Comparison of ENCODE assay signal across 18 cellular contexts in genomic region chr4:145852256-145852839, GRCh38.
A peak's percentile ranks its signal among the peaks of the same experiment; 100 is the strongest.
DNase-seq lines count a peak whose midpoint lies in the region; ATAC-seq, FAIRE-seq and TF ChIP-seq lines count a peak whose summit lies in the region.
"Had no signal": no experiment of that assay in that cellular context is flagged by ENCODE, and none has a peak within 500 bp of the region (broad histone marks: within the 10 kb centered on the region; RNA-seq: fewer than 3 reads in every experiment).

No MANE protein-coding gene starts in this region.

- H3K27me3 Mint-ChIP-seq in T-helper 17 cell (no peaks in the 10 kb centered on the region), nephron progenitor cell (ENCODE audit: low read depth, poor library complexity) (peaks cover 4% of the 10 kb centered on the region)
- H3K27me3 Mint-ChIP-seq: type B pancreatic cell had no signal

- peak overlapping the region; percentile 27 for H3K27ac Mint-ChIP-seq in T-helper 17 cell
- H3K27ac Mint-ChIP-seq in nephron progenitor cell: peak overlapping the region; percentile 98

- no peak overlapping the region for H3K18ac ChIP-seq in mesendoderm (ENCODE audit: low read length)

- no peak overlapping the region for H2AK5ac ChIP-seq in mesendoderm (ENCODE audit: low read length)

- no peak overlapping the region for H3K27ac ChIP-seq in mesendoderm (ENCODE audit: low read depth, low read length)
- H3K27ac ChIP-seq: KMS-11, right lobe of liver had no signal

- no peak overlapping the region for H2BK120ac ChIP-seq in mesendoderm (ENCODE audit: low read depth, low read length)

- TF ChIP-seq CTCF in fibroblast of villous mesenchyme (IDR thresholded peaks at IDR 0.05; ENCODE audit: insufficient read depth, low read depth, low read length) (no peak), nephron progenitor cell (IDR thresholded peaks at IDR 0.05) (no peak)

- H3K4me3 ChIP-seq in fibroblast of villous mesenchyme (ENCODE audit: low read depth, low read length): no peak overlapping the region
- H3K4me3 ChIP-seq in mesendoderm (ENCODE audit: low read length): no peak overlapping the region
- H3K4me3 ChIP-seq: right lobe of liver had no signal

- H3K9me3 ChIP-seq in T-helper 17 cell (ENCODE audit: control insufficient read depth, low read length, poor library complexity, severe bottlenecking): no peaks in the 10 kb centered on the region
- H3K9me3 ChIP-seq: right lobe of liver had no signal

- H3K4me1 Mint-ChIP-seq in T-helper 17 cell (peaks cover 8% of the 10 kb centered on the region), nephron progenitor cell (peaks cover 35% of the 10 kb centered on the region)

- DNase-seq in GM18507 (ENCODE audit: extremely low spot score, insufficient read length, low read depth) (no peak), T-helper 17 cell (no peak), fibroblast of villous mesenchyme (ENCODE audit: low read depth) (peak; percentile 61), nephron progenitor cell (no peak), mesendoderm (no peak)
- DNase-seq: COR-L47; NCI-H1092 treated with DMSO at 0.1 percent for 48 hours; NCI-H2107; NCI-H526 treated with DMSO at 0.1 percent for 48 hours; right lobe of liver; SHP77; stimulated activated naive CD8-positive, alpha-beta T cell treated with anti-CD3 and anti-CD28 coated beads, Interleukin-15, Interleukin-2, amounts not matched to agents 100 U/mL and 50 U/mL, for 24 hours; T-helper 2 cell had no signal

- no CpG with 5 or more reads among the region's 3 CpGs for WGBS in mesendoderm (ENCODE audit: extremely low coverage, insufficient coverage, low lambda C conversion rate)

- H3K4ac ChIP-seq in mesendoderm (ENCODE audit: low read depth, low read length): no peak overlapping the region

- H3K79me2 ChIP-seq in mesendoderm (ENCODE audit: control insufficient read depth, insufficient read depth, low read length): no peaks in the 10 kb centered on the region

- no peaks in the 10 kb centered on the region for H3K9me3 Mint-ChIP-seq in nephron progenitor cell
- H3K9me3 Mint-ChIP-seq: type B pancreatic cell had no signal

- no peak overlapping the region for H3K4me2 ChIP-seq in mesendoderm (ENCODE audit: low read length)
- H3K4me2 ChIP-seq: KMS-11 had no signal

- peaks cover 5% of the 10 kb centered on the region for H3K79me1 ChIP-seq in mesendoderm (ENCODE audit: low read length)

- peaks cover 2% of the 10 kb centered on the region for H3K4me1 ChIP-seq in mesendoderm (ENCODE audit: control insufficient read depth, low read depth, low read length)
- H3K4me1 ChIP-seq: right lobe of liver had no signal

- no peak for ATAC-seq in T-helper 17 cell
- ATAC-seq in GM21526 (IDR thresholded peaks at IDR 0.05; ENCODE audit: low FRiP score, unreplicated experiment): no peak
- ATAC-seq in HG03520 (IDR thresholded peaks at IDR 0.05; ENCODE audit: unreplicated experiment): no peak
- ATAC-seq: right lobe of liver; stimulated activated naive CD8-positive, alpha-beta T cell treated with anti-CD3 and anti-CD28 coated beads, Interleukin-15, Interleukin-2, amounts not matched to agents 100 U/mL and 50 U/mL, for 24 hours had no signal

- H3K36me3 ChIP-seq in mesendoderm (ENCODE audit: control insufficient read depth, insufficient read depth, low read length): no peaks in the 10 kb centered on the region
- H3K36me3 ChIP-seq: right lobe of liver had no signal

- H2BK5ac ChIP-seq in mesendoderm (ENCODE audit: low read length): no peak overlapping the region

- peak; percentile 21 for FAIRE-seq in GM18507 (lab: Jason Lieb, UNC)
- FAIRE-seq: frontal cortex had no signal

- H3K27me3 ChIP-seq in mesendoderm (ENCODE audit: insufficient read depth, low read length, poor library complexity): no peaks in the 10 kb centered on the region
- H3K27me3 ChIP-seq: right lobe of liver had no signal

- H4K8ac ChIP-seq in mesendoderm (ENCODE audit: low read depth, low read length): no peak overlapping the region

- H3K4me3 Mint-ChIP-seq in T-helper 17 cell (no peak overlapping the region), nephron progenitor cell (no peak overlapping the region)
- H3K4me3 Mint-ChIP-seq: type B pancreatic cell had no signal

- H2BK15ac ChIP-seq in mesendoderm (replicated peaks; ENCODE audit: low read depth): no peak overlapping the region

- H3K23ac ChIP-seq in mesendoderm (ENCODE audit: low read length): no peak overlapping the region

- H3K36me3 Mint-ChIP-seq in T-helper 17 cell (ENCODE audit: low read depth): peaks cover 2% of the 10 kb centered on the region
- peaks cover 55% of the 10 kb centered on the region for H3K36me3 Mint-ChIP-seq in nephron progenitor cell (ENCODE audit: low read depth)

- no peak overlapping the region for H3K9ac ChIP-seq in mesendoderm (ENCODE audit: low read length)
- H3K9ac ChIP-seq: KMS-11 had no signal

- no peak overlapping the region for H3K56ac ChIP-seq in mesendoderm (ENCODE audit: low read length)

- no peak overlapping the region for H4K5ac ChIP-seq in mesendoderm (ENCODE audit: low read length)
